In genomic region chr6:30515967-30516753, GRCh38 we compare ENCODE assay signal across 8 cellular contexts. TPM values are rescaled to one million over a fixed set of nuclear protein-coding genes. Genes with fewer than 3 reads are reported as not detected.
DNase-seq lines count a peak whose midpoint lies in the region; ATAC-seq and TF ChIP-seq lines count a peak whose summit lies in the region.

No MANE protein-coding gene starts in this region.

- peak overlapping the region; percentile 84 to 89 (median 85) for H3K4me3 Mint-ChIP-seq in T-cell

- H4K20me1 ChIP-seq in KMS-11 (ENCODE audit: insufficient read depth) = no peaks in the 10 kb centered on the region

- peaks cover 11% of the 10 kb centered on the region for H3K36me3 Mint-ChIP-seq in T-cell

- ATAC-seq in GM21717 (IDR thresholded peaks at IDR 0.05; ENCODE audit: unreplicated experiment) (peak; percentile 65), T-cell (replicated peaks in 1 of 4) (peak; percentile 86 to 89 (median 88)), heart left ventricle (peak; percentile 93 to 97 (median 97))

- peak in 1 of 2 donors; percentile 61 for TF ChIP-seq POLR2A in heart left ventricle (IDR thresholded peaks at IDR 0.05)

- intact Hi-C loops in heart left ventricle (cut with DNase I) = no loop called here
- intact Hi-C loops in tibial artery (cut with DNase I; ENCODE audit: low total_unique reads) = no loop called here

- H2AFZ ChIP-seq in KMS-11 (ENCODE audit: low read depth) = peak overlapping the region; percentile 84
- peak overlapping the region; percentile 57 for H2AFZ ChIP-seq in parathyroid adenoma

- WGBS in heart left ventricle, 4 donors = 2 to 5% (median 2%) methylated on average over 29 to 32 of the region's 32 CpGs

- peaks cover 63 to 73% (median 68%) of the 10 kb centered on the region in 3 donors for H3K4me1 Mint-ChIP-seq in T-cell

- DNase-seq in DMS79 treated with DMSO at 0.1 percent for 48 hours (lab: John Stamatoyannopoulos, UW) (peak; percentile 78), T-cell (peak; percentile 73 to 96 (median 90)), amniotic epithelial cell (ENCODE audit: low read depth) (peak; percentile 98), heart left ventricle (peak; percentile 90 to 93 (median 91)), tibial artery (peak; percentile 94)

- H3K9me3 Mint-ChIP-seq in T-cell = peaks cover 0 to 7% (median 5%) of the 10 kb centered on the region in 3 donors

- H3K27ac ChIP-seq in KMS-11 = peak overlapping the region; percentile 48
- peak overlapping the region; percentile 83 to 99 (median 92) for H3K27ac ChIP-seq in heart left ventricle
- peak overlapping the region; percentile 82 for H3K27ac ChIP-seq in parathyroid adenoma
- H3K27ac ChIP-seq in tibial artery = peak overlapping the region; percentile 64 to 80

- H3K4me1 ChIP-seq in KMS-11 (ENCODE audit: low read depth, poor library complexity, severe bottlenecking) = peaks cover 3% of the 10 kb centered on the region
- peaks cover 0 to 29% (median 9%) of the 10 kb centered on the region in 12 donors for H3K4me1 ChIP-seq in heart left ventricle
- H3K4me1 ChIP-seq in parathyroid adenoma = no peaks in the 10 kb centered on the region
- peaks cover 0 to 3% (median 0%) of the 10 kb centered on the region in 4 donors for H3K4me1 ChIP-seq in tibial artery

- H3K36me3 ChIP-seq in KMS-11 (ENCODE audit: insufficient read depth) (no peaks in the 10 kb centered on the region), heart left ventricle (no peaks in the 10 kb centered on the region), parathyroid adenoma (ENCODE audit: control insufficient read depth, insufficient read depth, low read length) (no peaks in the 10 kb centered on the region), tibial artery (no peaks in the 10 kb centered on the region)

- no peak overlapping the region for H3K4me3 ChIP-seq in KMS-11 (IDR thresholded peaks at IDR 0.05; ENCODE audit: insufficient read depth, low read depth, low read length)
- peak overlapping the region; percentile 6 to 59 (median 50) for H3K4me3 ChIP-seq in heart left ventricle
- peak overlapping the region; percentile 75 for H3K4me3 ChIP-seq in parathyroid adenoma (ENCODE audit: low read depth, low read length)
- peak overlapping the region; percentile 44 to 57 for H3K4me3 ChIP-seq in tibial artery

- TF ChIP-seq CTCF in KMS-11 (conservative IDR thresholded peaks at IDR 0.05; ENCODE audit: low read depth, low read length) = no peak
- TF ChIP-seq CTCF in heart left ventricle (IDR thresholded peaks at IDR 0.05) = peak in 1 of 12 donors; percentile 5
- no peak for TF ChIP-seq CTCF in parathyroid adenoma (IDR thresholded peaks at IDR 0.05)
- no peak for TF ChIP-seq CTCF in tibial artery (IDR thresholded peaks at IDR 0.05)

- POLR2A ChIA-PET in T-cell (lab: Charles Lee) = interaction anchor here (0.6 to 1.0 kb wide), 12 partner anchors 13 to 302 kb away, joined by 3 to 11 read pairs (median 4); no protein-coding TSS in a partner anchor

- H3K4me2 ChIP-seq in KMS-11 (peak overlapping the region; percentile 55), parathyroid adenoma (ENCODE audit: low read length) (peak overlapping the region; percentile 75)

- H3K9me3 ChIP-seq in heart left ventricle = peaks cover 0 to 8% (median 0%) of the 10 kb centered on the region in 12 donors
- no peaks in the 10 kb centered on the region for H3K9me3 ChIP-seq in parathyroid adenoma (ENCODE audit: control insufficient read depth, low read length)
- no peaks in the 10 kb centered on the region for H3K9me3 ChIP-seq in tibial artery

- H3K79me2 ChIP-seq in KMS-11 (ENCODE audit: insufficient read depth, low read depth) = no peaks in the 10 kb centered on the region
- no peaks in the 10 kb centered on the region for H3K79me2 ChIP-seq in parathyroid adenoma

- CTCF ChIA-PET in T-cell (lab: Charles Lee) = interaction anchor here (0.6 to 1.6 kb wide), 14 partner anchors 14 to 843 kb away, joined by 3 to 13 read pairs (median 4); no protein-coding TSS in a partner anchor

- H3K27me3 ChIP-seq in KMS-11 (ENCODE audit: insufficient read depth, low read depth) (no peaks in the 10 kb centered on the region), heart left ventricle (no peaks in the 10 kb centered on the region), parathyroid adenoma (ENCODE audit: control insufficient read depth, insufficient read depth, low read length) (no peaks in the 10 kb centered on the region), tibial artery (no peaks in the 10 kb centered on the region)

- H3K27me3 Mint-ChIP-seq in T-cell = no peaks in the 10 kb centered on the region

- H3K9ac ChIP-seq in KMS-11 (peak overlapping the region; percentile 44; the same call in 1 of the 2 replicates), parathyroid adenoma (no peak overlapping the region)

- H3K27ac Mint-ChIP-seq in T-cell = peak overlapping the region; percentile 98 to 99

RNA-seq across cellular contexts. Expression of gene HLA-E, which starts 26.9 kb away (rescaled TPM):
- 1,000 to 10,000 TPM; 1,114 to 1,417 (median 1,253) TPM for total RNA-seq in T-cell
- total RNA-seq in heart left ventricle = 100 to 1,000 TPM in 8 of 9 donors, 10 to 100 TPM in 1; 96.1 to 560 (median 162) TPM
- 100 to 1,000 TPM; 160 to 200 TPM for polyA plus RNA-seq in heart left ventricle

RNA-seq across cellular contexts. Expression of gene GNL1, which starts 40.1 kb away (rescaled TPM):
- total RNA-seq in T-cell (100 to 1,000 TPM in 2 of 5 donors, 10 to 100 TPM in 3; 65.5 to 167 (median 72.9) TPM), heart left ventricle (10 to 100 TPM in 8 of 9 donors, 1 to 10 TPM in 1; 9.1 to 32.4 (median 17.4) TPM)
- polyA plus RNA-seq in heart left ventricle = 10 to 100 TPM; 17.7 to 33.5 TPM

RNA-seq across cellular contexts. Expression of gene PRR3, which starts 40.9 kb away (rescaled TPM):
- total RNA-seq in T-cell (10 to 100 TPM; 12.8 to 22.1 (median 19.7) TPM), heart left ventricle (1 to 10 TPM; 1.9 to 4.5 (median 2.9) TPM)
- 1 to 10 TPM; 3.4 to 3.6 TPM for polyA plus RNA-seq in heart left ventricle

RNA-seq across cellular contexts. Expression of gene ABCF1, which starts 55.1 kb away (rescaled TPM):
- total RNA-seq in T-cell (10 to 100 TPM; 61.1 to 89.9 (median 73.8) TPM), heart left ventricle (10 to 100 TPM; 35.1 to 49.0 (median 39.8) TPM)
- polyA plus RNA-seq in heart left ventricle = 10 to 100 TPM; 28.0 to 76.8 TPM
